Comparison of ENCODE assay signal across 3 cellular contexts in the genomic region with DNA sequence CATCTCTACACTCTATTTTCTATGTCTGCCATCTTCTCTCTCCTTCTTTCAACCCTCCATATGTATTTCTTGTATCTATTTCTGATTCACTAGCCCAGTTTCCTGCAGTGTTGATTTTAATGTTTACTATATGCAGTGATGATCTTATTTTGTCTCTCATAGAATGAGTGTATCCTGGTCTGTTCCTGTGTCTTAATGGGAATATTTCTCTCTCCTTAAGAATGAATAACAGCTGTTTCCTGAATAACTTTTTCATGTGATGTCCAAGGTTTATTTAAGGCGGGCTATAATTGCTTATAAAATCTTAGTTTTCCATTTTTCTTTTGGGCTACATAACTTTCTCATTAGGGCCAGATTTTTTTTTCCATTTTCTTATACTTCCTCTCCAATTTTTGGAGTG.
TF ChIP-seq lines count a peak whose summit lies in the region.

No MANE protein-coding gene starts in this region.

TF ChIP-seq in SK-N-SH treated with all-trans-retinoic acid at 6 μM for 48 hours, 23 proteins besides CTCF, POLR2A, EP300 and RAD21:
- TF ChIP-seq, protein P1, sequence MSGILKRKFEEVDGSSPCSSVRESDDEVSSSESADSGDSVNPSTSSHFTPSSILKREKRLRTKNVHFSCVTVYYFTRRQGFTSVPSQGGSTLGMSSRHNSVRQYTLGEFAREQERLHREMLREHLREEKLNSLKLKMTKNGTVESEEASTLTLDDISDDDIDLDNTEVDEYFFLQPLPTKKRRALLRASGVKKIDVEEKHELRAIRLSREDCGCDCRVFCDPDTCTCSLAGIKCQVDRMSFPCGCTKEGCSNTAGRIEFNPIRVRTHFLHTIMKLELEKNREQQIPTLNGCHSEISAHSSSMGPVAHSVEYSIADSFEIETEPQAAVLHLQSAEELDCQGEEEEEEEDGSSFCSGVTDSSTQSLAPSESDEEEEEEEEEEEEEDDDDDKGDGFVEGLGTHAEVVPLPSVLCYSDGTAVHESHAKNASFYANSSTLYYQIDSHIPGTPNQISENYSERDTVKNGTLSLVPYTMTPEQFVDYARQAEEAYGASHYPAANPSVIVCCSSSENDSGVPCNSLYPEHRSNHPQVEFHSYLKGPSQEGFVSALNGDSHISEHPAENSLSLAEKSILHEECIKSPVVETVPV (CRISPR knock-in tag; IDR thresholded peaks at IDR 0.05): no peak
- TF ChIP-seq, protein P2, sequence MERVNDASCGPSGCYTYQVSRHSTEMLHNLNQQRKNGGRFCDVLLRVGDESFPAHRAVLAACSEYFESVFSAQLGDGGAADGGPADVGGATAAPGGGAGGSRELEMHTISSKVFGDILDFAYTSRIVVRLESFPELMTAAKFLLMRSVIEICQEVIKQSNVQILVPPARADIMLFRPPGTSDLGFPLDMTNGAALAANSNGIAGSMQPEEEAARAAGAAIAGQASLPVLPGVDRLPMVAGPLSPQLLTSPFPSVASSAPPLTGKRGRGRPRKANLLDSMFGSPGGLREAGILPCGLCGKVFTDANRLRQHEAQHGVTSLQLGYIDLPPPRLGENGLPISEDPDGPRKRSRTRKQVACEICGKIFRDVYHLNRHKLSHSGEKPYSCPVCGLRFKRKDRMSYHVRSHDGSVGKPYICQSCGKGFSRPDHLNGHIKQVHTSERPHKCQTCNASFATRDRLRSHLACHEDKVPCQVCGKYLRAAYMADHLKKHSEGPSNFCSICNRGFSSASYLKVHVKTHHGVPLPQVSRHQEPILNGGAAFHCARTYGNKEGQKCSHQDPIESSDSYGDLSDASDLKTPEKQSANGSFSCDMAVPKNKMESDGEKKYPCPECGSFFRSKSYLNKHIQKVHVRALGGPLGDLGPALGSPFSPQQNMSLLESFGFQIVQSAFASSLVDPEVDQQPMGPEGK (CRISPR knock-in tag; IDR thresholded peaks at IDR 0.05; ENCODE audit: borderline replicate concordance): no peak
- no peak for TF ChIP-seq ISL1 (CRISPR knock-in tag; IDR thresholded peaks at IDR 0.05)
- TF ChIP-seq, protein P3, sequence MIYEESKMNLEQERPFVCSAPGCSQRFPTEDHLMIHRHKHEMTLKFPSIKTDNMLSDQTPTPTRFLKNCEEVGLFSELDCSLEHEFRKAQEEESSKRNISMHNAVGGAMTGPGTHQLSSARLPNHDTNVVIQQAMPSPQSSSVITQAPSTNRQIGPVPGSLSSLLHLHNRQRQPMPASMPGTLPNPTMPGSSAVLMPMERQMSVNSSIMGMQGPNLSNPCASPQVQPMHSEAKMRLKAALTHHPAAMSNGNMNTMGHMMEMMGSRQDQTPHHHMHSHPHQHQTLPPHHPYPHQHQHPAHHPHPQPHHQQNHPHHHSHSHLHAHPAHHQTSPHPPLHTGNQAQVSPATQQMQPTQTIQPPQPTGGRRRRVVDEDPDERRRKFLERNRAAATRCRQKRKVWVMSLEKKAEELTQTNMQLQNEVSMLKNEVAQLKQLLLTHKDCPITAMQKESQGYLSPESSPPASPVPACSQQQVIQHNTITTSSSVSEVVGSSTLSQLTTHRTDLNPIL (CRISPR knock-in tag; IDR thresholded peaks at IDR 0.05; ENCODE audit: low read depth): no peak
- TF ChIP-seq BACH2 (CRISPR knock-in tag; IDR thresholded peaks at IDR 0.05; ENCODE audit: borderline replicate concordance): no peak
- TF ChIP-seq ZNF70 (CRISPR knock-in tag; IDR thresholded peaks at IDR 0.05): no peak
TF ChIP-seq in SK-N-SH treated with all-trans-retinoic acid at 6 μM for 48 hours: peak in this region for 0.

TF ChIP-seq in SK-N-SH, 30 proteins besides CTCF, POLR2A, EP300 and RAD21:
- no peak for TF ChIP-seq POLR2AphosphoS5 (IDR thresholded peaks at IDR 0.05; ENCODE audit: low read depth, low read length)
- TF ChIP-seq MXI1 (IDR thresholded peaks at IDR 0.05; ENCODE audit: low read depth, low read length): no peak
- TF ChIP-seq NRF1 (IDR thresholded peaks at IDR 0.05; ENCODE audit: low read depth, low read length): no peak
- TF ChIP-seq, protein P4, sequence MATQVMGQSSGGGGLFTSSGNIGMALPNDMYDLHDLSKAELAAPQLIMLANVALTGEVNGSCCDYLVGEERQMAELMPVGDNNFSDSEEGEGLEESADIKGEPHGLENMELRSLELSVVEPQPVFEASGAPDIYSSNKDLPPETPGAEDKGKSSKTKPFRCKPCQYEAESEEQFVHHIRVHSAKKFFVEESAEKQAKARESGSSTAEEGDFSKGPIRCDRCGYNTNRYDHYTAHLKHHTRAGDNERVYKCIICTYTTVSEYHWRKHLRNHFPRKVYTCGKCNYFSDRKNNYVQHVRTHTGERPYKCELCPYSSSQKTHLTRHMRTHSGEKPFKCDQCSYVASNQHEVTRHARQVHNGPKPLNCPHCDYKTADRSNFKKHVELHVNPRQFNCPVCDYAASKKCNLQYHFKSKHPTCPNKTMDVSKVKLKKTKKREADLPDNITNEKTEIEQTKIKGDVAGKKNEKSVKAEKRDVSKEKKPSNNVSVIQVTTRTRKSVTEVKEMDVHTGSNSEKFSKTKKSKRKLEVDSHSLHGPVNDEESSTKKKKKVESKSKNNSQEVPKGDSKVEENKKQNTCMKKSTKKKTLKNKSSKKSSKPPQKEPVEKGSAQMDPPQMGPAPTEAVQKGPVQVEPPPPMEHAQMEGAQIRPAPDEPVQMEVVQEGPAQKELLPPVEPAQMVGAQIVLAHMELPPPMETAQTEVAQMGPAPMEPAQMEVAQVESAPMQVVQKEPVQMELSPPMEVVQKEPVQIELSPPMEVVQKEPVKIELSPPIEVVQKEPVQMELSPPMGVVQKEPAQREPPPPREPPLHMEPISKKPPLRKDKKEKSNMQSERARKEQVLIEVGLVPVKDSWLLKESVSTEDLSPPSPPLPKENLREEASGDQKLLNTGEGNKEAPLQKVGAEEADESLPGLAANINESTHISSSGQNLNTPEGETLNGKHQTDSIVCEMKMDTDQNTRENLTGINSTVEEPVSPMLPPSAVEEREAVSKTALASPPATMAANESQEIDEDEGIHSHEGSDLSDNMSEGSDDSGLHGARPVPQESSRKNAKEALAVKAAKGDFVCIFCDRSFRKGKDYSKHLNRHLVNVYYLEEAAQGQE (IDR thresholded peaks at IDR 0.05; ENCODE audit: low read depth, low read length): no peak
- TF ChIP-seq, protein P5, sequence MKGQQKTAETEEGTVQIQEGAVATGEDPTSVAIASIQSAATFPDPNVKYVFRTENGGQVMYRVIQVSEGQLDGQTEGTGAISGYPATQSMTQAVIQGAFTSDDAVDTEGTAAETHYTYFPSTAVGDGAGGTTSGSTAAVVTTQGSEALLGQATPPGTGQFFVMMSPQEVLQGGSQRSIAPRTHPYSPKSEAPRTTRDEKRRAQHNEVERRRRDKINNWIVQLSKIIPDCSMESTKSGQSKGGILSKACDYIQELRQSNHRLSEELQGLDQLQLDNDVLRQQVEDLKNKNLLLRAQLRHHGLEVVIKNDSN (IDR thresholded peaks at IDR 0.05; ENCODE audit: borderline replicate concordance, low read depth): no peak
- no peak for TF ChIP-seq TCF12 (IDR thresholded peaks at IDR 0.05)
- TF ChIP-seq, protein P6, sequence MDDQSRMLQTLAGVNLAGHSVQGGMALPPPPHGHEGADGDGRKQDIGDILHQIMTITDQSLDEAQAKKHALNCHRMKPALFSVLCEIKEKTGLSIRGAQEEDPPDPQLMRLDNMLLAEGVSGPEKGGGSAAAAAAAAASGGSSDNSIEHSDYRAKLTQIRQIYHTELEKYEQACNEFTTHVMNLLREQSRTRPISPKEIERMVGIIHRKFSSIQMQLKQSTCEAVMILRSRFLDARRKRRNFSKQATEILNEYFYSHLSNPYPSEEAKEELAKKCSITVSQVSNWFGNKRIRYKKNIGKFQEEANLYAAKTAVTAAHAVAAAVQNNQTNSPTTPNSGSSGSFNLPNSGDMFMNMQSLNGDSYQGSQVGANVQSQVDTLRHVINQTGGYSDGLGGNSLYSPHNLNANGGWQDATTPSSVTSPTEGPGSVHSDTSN (IDR thresholded peaks at IDR 0.05): no peak
- TF ChIP-seq, protein P7, sequence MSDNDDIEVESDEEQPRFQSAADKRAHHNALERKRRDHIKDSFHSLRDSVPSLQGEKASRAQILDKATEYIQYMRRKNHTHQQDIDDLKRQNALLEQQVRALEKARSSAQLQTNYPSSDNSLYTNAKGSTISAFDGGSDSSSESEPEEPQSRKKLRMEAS (IDR thresholded peaks at IDR 0.05; ENCODE audit: low read depth): no peak
- no peak for TF ChIP-seq SMC3 (IDR thresholded peaks at IDR 0.05; ENCODE audit: low read depth, low read length)
- no peak for TF ChIP-seq GABPA (IDR thresholded peaks at IDR 0.05; ENCODE audit: low read depth)
- TF ChIP-seq JUND (IDR thresholded peaks at IDR 0.05): no peak
- TF ChIP-seq MEF2A (IDR thresholded peaks at IDR 0.05; ENCODE audit: borderline replicate concordance, low read depth): no peak

TF ChIP-seq in IMR-90, 13 proteins besides CTCF, POLR2A, EP300 and RAD21:
- TF ChIP-seq RCOR1 (IDR thresholded peaks at IDR 0.05; ENCODE audit: insufficient replicate concordance, low read length): no peak
- no peak for TF ChIP-seq CHD1 (IDR thresholded peaks at IDR 0.05; ENCODE audit: low read depth, low read length)
- TF ChIP-seq BHLHE40 (IDR thresholded peaks at IDR 0.05; ENCODE audit: low read depth, low read length): no peak
- TF ChIP-seq MAZ (IDR thresholded peaks at IDR 0.05; ENCODE audit: borderline replicate concordance, low read depth, low read length): no peak
- no peak for TF ChIP-seq NFE2L2 (IDR thresholded peaks at IDR 0.05; ENCODE audit: low read depth, low read length)
- TF ChIP-seq, protein P8, sequence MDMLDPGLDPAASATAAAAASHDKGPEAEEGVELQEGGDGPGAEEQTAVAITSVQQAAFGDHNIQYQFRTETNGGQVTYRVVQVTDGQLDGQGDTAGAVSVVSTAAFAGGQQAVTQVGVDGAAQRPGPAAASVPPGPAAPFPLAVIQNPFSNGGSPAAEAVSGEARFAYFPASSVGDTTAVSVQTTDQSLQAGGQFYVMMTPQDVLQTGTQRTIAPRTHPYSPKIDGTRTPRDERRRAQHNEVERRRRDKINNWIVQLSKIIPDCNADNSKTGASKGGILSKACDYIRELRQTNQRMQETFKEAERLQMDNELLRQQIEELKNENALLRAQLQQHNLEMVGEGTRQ (IDR thresholded peaks at IDR 0.05; ENCODE audit: low read depth, low read length): no peak
- no peak for TF ChIP-seq CEBPB (IDR thresholded peaks at IDR 0.05; ENCODE audit: low read depth, low read length)
- TF ChIP-seq, protein P9, sequence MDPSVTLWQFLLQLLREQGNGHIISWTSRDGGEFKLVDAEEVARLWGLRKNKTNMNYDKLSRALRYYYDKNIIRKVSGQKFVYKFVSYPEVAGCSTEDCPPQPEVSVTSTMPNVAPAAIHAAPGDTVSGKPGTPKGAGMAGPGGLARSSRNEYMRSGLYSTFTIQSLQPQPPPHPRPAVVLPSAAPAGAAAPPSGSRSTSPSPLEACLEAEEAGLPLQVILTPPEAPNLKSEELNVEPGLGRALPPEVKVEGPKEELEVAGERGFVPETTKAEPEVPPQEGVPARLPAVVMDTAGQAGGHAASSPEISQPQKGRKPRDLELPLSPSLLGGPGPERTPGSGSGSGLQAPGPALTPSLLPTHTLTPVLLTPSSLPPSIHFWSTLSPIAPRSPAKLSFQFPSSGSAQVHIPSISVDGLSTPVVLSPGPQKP (IDR thresholded peaks at IDR 0.05; ENCODE audit: borderline replicate concordance, low read depth, low read length): no peak
- no peak for TF ChIP-seq MXI1 (IDR thresholded peaks at IDR 0.05; ENCODE audit: borderline replicate concordance, low read depth, low read length)
- no peak for TF ChIP-seq MAFK (IDR thresholded peaks at IDR 0.05; ENCODE audit: low read depth, low read length)
- TF ChIP-seq RFX5 (IDR thresholded peaks at IDR 0.05; ENCODE audit: low read depth, low read length): no peak
- TF ChIP-seq FOS (IDR thresholded peaks at IDR 0.05; ENCODE audit: low read depth, low read length): no peak
TF ChIP-seq in IMR-90: peak in this region for 0.
